ENCODE assay signal across 3 cellular contexts in the genomic region with DNA sequence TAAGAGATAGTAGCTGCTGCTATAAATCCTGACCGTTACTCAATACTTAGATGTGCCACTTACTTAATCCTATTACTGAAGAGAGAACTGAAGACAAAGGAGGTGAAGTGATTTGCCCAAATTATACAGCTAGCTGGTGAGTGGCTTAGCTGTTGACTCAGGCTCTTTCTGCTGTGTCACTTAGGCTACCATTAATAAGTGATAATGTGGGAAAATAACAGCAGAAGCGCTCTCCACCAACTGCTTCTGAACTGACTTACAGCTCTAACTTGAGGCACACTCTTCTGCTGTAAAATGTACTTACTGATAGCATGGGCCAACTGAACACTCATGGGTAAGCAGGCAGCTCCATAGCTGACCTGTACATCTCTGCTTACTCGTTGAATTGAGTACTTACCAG.
A peak's percentile ranks its signal among the peaks of the same experiment; 100 is the strongest.
TF ChIP-seq lines count a peak whose summit lies in the region.

No MANE protein-coding gene starts in this region.

TF ChIP-seq in SK-N-SH treated with all-trans-retinoic acid at 6 μM for 48 hours, 23 proteins besides CTCF, POLR2A, EP300 and RAD21:
- TF ChIP-seq, protein P1, sequence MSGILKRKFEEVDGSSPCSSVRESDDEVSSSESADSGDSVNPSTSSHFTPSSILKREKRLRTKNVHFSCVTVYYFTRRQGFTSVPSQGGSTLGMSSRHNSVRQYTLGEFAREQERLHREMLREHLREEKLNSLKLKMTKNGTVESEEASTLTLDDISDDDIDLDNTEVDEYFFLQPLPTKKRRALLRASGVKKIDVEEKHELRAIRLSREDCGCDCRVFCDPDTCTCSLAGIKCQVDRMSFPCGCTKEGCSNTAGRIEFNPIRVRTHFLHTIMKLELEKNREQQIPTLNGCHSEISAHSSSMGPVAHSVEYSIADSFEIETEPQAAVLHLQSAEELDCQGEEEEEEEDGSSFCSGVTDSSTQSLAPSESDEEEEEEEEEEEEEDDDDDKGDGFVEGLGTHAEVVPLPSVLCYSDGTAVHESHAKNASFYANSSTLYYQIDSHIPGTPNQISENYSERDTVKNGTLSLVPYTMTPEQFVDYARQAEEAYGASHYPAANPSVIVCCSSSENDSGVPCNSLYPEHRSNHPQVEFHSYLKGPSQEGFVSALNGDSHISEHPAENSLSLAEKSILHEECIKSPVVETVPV (CRISPR knock-in tag; IDR thresholded peaks at IDR 0.05): no peak
- TF ChIP-seq ZNF70 (CRISPR knock-in tag; IDR thresholded peaks at IDR 0.05): peak; percentile 78; the same call in 1 of the 2 replicates
- no peak for TF ChIP-seq SNAI2 (CRISPR knock-in tag; IDR thresholded peaks at IDR 0.05)
TF ChIP-seq in SK-N-SH treated with all-trans-retinoic acid at 6 μM for 48 hours: peak in this region for 1.

TF ChIP-seq in SK-N-SH, 30 proteins besides CTCF, POLR2A, EP300 and RAD21:
- TF ChIP-seq USF1 (IDR thresholded peaks at IDR 0.05; ENCODE audit: borderline replicate concordance, low read depth) (no peak), GATA2 (CRISPR knock-in tag; IDR thresholded peaks at IDR 0.05) (no peak), SIN3A (IDR thresholded peaks at IDR 0.05; ENCODE audit: borderline replicate concordance, low read depth, low read length) (no peak), FOXM1 (IDR thresholded peaks at IDR 0.05; ENCODE audit: low read depth) (no peak), NFIC (IDR thresholded peaks at IDR 0.05; ENCODE audit: borderline replicate concordance) (no peak), YY1 (IDR thresholded peaks at IDR 0.05; ENCODE audit: low read depth) (no peak), RCOR1 (IDR thresholded peaks at IDR 0.05; ENCODE audit: low read length) (no peak), GABPA (IDR thresholded peaks at IDR 0.05; ENCODE audit: low read depth) (no peak), MXI1 (IDR thresholded peaks at IDR 0.05; ENCODE audit: low read depth, low read length) (no peak), FOSL2 (IDR thresholded peaks at IDR 0.05; ENCODE audit: borderline replicate concordance, low read depth) (no peak), JUND (IDR thresholded peaks at IDR 0.05) (no peak), FOXJ3 (CRISPR knock-in tag; IDR thresholded peaks at IDR 0.05) (no peak), SMC3 (IDR thresholded peaks at IDR 0.05; ENCODE audit: low read depth, low read length) (no peak), TEAD4 (IDR thresholded peaks at IDR 0.05; ENCODE audit: borderline replicate concordance, insufficient read depth) (no peak)
- TF ChIP-seq, protein P2, sequence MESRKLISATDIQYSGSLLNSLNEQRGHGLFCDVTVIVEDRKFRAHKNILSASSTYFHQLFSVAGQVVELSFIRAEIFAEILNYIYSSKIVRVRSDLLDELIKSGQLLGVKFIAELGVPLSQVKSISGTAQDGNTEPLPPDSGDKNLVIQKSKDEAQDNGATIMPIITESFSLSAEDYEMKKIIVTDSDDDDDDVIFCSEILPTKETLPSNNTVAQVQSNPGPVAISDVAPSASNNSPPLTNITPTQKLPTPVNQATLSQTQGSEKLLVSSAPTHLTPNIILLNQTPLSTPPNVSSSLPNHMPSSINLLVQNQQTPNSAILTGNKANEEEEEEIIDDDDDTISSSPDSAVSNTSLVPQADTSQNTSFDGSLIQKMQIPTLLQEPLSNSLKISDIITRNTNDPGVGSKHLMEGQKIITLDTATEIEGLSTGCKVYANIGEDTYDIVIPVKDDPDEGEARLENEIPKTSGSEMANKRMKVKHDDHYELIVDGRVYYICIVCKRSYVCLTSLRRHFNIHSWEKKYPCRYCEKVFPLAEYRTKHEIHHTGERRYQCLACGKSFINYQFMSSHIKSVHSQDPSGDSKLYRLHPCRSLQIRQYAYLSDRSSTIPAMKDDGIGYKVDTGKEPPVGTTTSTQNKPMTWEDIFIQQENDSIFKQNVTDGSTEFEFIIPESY (IDR thresholded peaks at IDR 0.05; ENCODE audit: borderline replicate concordance, low read depth): no peak
- TF ChIP-seq, protein P3, sequence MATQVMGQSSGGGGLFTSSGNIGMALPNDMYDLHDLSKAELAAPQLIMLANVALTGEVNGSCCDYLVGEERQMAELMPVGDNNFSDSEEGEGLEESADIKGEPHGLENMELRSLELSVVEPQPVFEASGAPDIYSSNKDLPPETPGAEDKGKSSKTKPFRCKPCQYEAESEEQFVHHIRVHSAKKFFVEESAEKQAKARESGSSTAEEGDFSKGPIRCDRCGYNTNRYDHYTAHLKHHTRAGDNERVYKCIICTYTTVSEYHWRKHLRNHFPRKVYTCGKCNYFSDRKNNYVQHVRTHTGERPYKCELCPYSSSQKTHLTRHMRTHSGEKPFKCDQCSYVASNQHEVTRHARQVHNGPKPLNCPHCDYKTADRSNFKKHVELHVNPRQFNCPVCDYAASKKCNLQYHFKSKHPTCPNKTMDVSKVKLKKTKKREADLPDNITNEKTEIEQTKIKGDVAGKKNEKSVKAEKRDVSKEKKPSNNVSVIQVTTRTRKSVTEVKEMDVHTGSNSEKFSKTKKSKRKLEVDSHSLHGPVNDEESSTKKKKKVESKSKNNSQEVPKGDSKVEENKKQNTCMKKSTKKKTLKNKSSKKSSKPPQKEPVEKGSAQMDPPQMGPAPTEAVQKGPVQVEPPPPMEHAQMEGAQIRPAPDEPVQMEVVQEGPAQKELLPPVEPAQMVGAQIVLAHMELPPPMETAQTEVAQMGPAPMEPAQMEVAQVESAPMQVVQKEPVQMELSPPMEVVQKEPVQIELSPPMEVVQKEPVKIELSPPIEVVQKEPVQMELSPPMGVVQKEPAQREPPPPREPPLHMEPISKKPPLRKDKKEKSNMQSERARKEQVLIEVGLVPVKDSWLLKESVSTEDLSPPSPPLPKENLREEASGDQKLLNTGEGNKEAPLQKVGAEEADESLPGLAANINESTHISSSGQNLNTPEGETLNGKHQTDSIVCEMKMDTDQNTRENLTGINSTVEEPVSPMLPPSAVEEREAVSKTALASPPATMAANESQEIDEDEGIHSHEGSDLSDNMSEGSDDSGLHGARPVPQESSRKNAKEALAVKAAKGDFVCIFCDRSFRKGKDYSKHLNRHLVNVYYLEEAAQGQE (IDR thresholded peaks at IDR 0.05; ENCODE audit: low read depth, low read length): no peak

TF ChIP-seq in K562, 482 proteins besides CTCF, POLR2A, EP300 and RAD21:
- TF ChIP-seq ASH1L (IDR thresholded peaks at IDR 0.05; ENCODE audit: borderline replicate concordance, low read depth, partially characterized antibody): no peak
- peak; percentile 48; the same call in 1 of the 2 replicates for TF ChIP-seq BACH1 (tag; IDR thresholded peaks at IDR 0.05)
- peak; percentile 58 for TF ChIP-seq MAFK (IDR thresholded peaks at IDR 0.05; ENCODE audit: low read length)
- peak; percentile 25 for TF ChIP-seq DACH1 (IDR thresholded peaks at IDR 0.05; ENCODE audit: partially characterized antibody)
- peak; percentile 77 for TF ChIP-seq C11orf30 (IDR thresholded peaks at IDR 0.05; ENCODE audit: low read depth)
- TF ChIP-seq MYC (IDR thresholded peaks at IDR 0.05; ENCODE audit: low read depth, low read length): no peak
- TF ChIP-seq MYC (CRISPR knock-in tag; IDR thresholded peaks at IDR 0.05; ENCODE audit: borderline replicate concordance, low read depth): no peak
- TF ChIP-seq ZNF75A (CRISPR knock-in tag; IDR thresholded peaks at IDR 0.05): peak; percentile 66; the same call in 1 of the 2 replicates
- TF ChIP-seq SMARCB1 (IDR thresholded peaks at IDR 0.05; ENCODE audit: insufficient read length, low read depth): no peak
- TF ChIP-seq ZNF316 (IDR thresholded peaks at IDR 0.05): peak; percentile 66
- TF ChIP-seq MAFF (IDR thresholded peaks at IDR 0.05; ENCODE audit: low read length): peak; percentile 47; the same call in 1 of the 2 replicates
- peak; percentile 85 for TF ChIP-seq NFE2 (IDR thresholded peaks at IDR 0.05; ENCODE audit: low read depth)
- peak; percentile 49; the same call in 1 of the 2 replicates for TF ChIP-seq HMBOX1 (IDR thresholded peaks at IDR 0.05)
- TF ChIP-seq MAFG (tag; conservative IDR thresholded peaks at IDR 0.05): peak; percentile 74
- no peak for TF ChIP-seq TCF7 (IDR thresholded peaks at IDR 0.05; ENCODE audit: borderline replicate concordance)
